8 cellular contexts compared by ENCODE assay signal in genomic region chr1:37513795-37514349, GRCh38. TPM values are rescaled to one million over a fixed set of nuclear protein-coding genes. Genes with fewer than 3 reads are reported as not detected.
DNase-seq lines count a peak whose midpoint lies in the region; ATAC-seq lines count a peak whose summit lies in the region.

No MANE protein-coding gene starts in this region.

- no peak overlapping the region for H2AK5ac ChIP-seq in mesenchymal stem cell (ENCODE audit: low read length, severe bottlenecking)

- H3K18ac ChIP-seq in mesenchymal stem cell (ENCODE audit: low read depth in 1 of 2, low read length in 2 of 2), result peak overlapping the region in 1 of 2 experiments; percentile 5

- no peak overlapping the region for H2BK12ac ChIP-seq in mesenchymal stem cell (ENCODE audit: low read length in 2 of 2)

- peaks cover 10% of the 10 kb centered on the region for H3K79me1 ChIP-seq in mesenchymal stem cell (replicated peaks; ENCODE audit: low read length, poor library complexity, severe bottlenecking)

- peak overlapping the region; percentile 59 to 91 (median 87); a peak in 18 of 22 replicates for H3K27ac ChIP-seq in BLaER1 treated with 17β-estradiol and CSF1 and Interleukin-3, amounts not matched to agents 10 nM and 100 nM
- no peak overlapping the region for H3K27ac ChIP-seq in mesenchymal stem cell (ENCODE audit: low read length, poor library complexity, severe bottlenecking)

- 3% methylated on average over 26 of the region's 26 CpGs for WGBS in mesenchymal stem cell

- no peaks in the 10 kb centered on the region for H3K27me3 ChIP-seq in BLaER1 treated with 17β-estradiol and CSF1 and Interleukin-3, amounts not matched to agents 10 nM and 100 nM
- H3K27me3 ChIP-seq in mesenchymal stem cell (ENCODE audit: control insufficient read depth in 1 of 2, insufficient read depth in 1 of 2, low read length in 2 of 2), result no peaks in the 10 kb centered on the region

- peak overlapping the region; percentile 83 to 94 (median 89) for H3K9ac ChIP-seq in BLaER1 treated with 17β-estradiol and CSF1 and Interleukin-3, amounts not matched to agents 10 nM and 100 nM
- peak overlapping the region; percentile 96 for H3K9ac ChIP-seq in mesenchymal stem cell (ENCODE audit: low read length)

- H3K4ac ChIP-seq in mesenchymal stem cell (ENCODE audit: low read depth in 1 of 2, low read length in 2 of 2), result peak overlapping the region in 1 of 2 experiments; percentile 1

- H3K4me2 ChIP-seq in BLaER1 treated with 17β-estradiol and CSF1 and Interleukin-3, amounts not matched to agents 10 nM and 100 nM, result peak overlapping the region; percentile 90 to 100 (median 99)
- H3K4me2 ChIP-seq in mesenchymal stem cell (ENCODE audit: low read length, poor library complexity, severe bottlenecking), result peak overlapping the region; percentile 98

- DNase-seq in NCI-H1105 treated with DMSO at 0.1 percent for 48 hours (lab: John Stamatoyannopoulos, UW) (peak; percentile 82), dermis blood vessel endothelial cell (peak; percentile 39), mesenchymal stem cell (peak; percentile 25), ureter (ENCODE audit: low spot score) (no peak)
- peak; percentile 81 for DNase-seq in activated CD4-positive, alpha-beta T cell treated with anti-CD3 and anti-CD28 coated beads for 36 hours
- peak; percentile 48 for DNase-seq in stimulated activated CD8-positive, alpha-beta memory T cell treated with anti-CD3 and anti-CD28 coated beads, Interleukin-4, amount 100 ng/mL, for 24 hours (ENCODE audit: low read depth)

- intact Hi-C loops in activated CD4-positive, alpha-beta T cell treated with anti-CD3 and anti-CD28 coated beads for 36 hours (cut with DNase I, micrococcal nuclease), result loop anchor here (1.0 to 2.0 kb wide), 5 partner anchors 35 to 499 kb away; partner anchors contain the start of genes SNIP1 (in 2 of the 2), CDCA8 (in 1 of the 2), UTP11 (in 1 of the 2) and ZC3H12A (in 1 of the 2)

- H2BK5ac ChIP-seq in mesenchymal stem cell (ENCODE audit: low read depth, low read length, poor library complexity, severe bottlenecking), result no peak overlapping the region

- H3K36me3 Mint-ChIP-seq in activated CD4-positive, alpha-beta T cell treated with anti-CD3 and anti-CD28 coated beads for 36 hours (ENCODE audit: low read depth), result peaks cover 28% of the 10 kb centered on the region

- H3K27ac Mint-ChIP-seq in activated CD4-positive, alpha-beta T cell treated with anti-CD3 and anti-CD28 coated beads for 36 hours, result peak overlapping the region; percentile 92

- H3K4me1 Mint-ChIP-seq in activated CD4-positive, alpha-beta T cell treated with anti-CD3 and anti-CD28 coated beads for 36 hours, result peaks cover 40% of the 10 kb centered on the region

- H3K36me3 ChIP-seq in BLaER1 treated with 17β-estradiol and CSF1 and Interleukin-3, amounts not matched to agents 10 nM and 100 nM, result peaks cover 38 to 46% (median 43%) of the 10 kb centered on the region in 11 experiments
- H3K36me3 ChIP-seq in mesenchymal stem cell (ENCODE audit: control insufficient read depth in 1 of 2, insufficient read depth in 2 of 2, low read depth in 1 of 2, low read length in 2 of 2), result peaks cover 7 to 29% of the 10 kb centered on the region in 2 experiments

- peak overlapping the region in 1 of 2 experiments; percentile 16 for H3K23ac ChIP-seq in mesenchymal stem cell (ENCODE audit: low read length in 2 of 2)

- H2BK15ac ChIP-seq in mesenchymal stem cell (ENCODE audit: low read depth, poor library complexity, severe bottlenecking), result no peak overlapping the region

- CTCF ChIA-PET in activated CD4-positive, alpha-beta T cell treated with anti-CD3 and anti-CD28 coated beads for 36 hours (lab: Charles Lee), result interaction anchor here (1.0 to 3.7 kb wide), 13 partner anchors 10 to 175 kb away, joined by 3 to 21 read pairs (median 6); partner anchors contain the start of gene ZC3H12A

- no peaks in the 10 kb centered on the region for H3K9me3 Mint-ChIP-seq in activated CD4-positive, alpha-beta T cell treated with anti-CD3 and anti-CD28 coated beads for 36 hours (ENCODE audit: low read depth)

- H2BK120ac ChIP-seq in mesenchymal stem cell (ENCODE audit: low read depth, low read length), result peak overlapping the region; percentile 49

- POLR2A ChIA-PET in activated CD4-positive, alpha-beta T cell treated with anti-CD3 and anti-CD28 coated beads for 36 hours (lab: Charles Lee), result interaction anchor here (0.7 to 3.1 kb wide), 8 partner anchors 10 to 73 kb away, joined by 3 to 13 read pairs (median 4); partner anchors contain the start of gene SNIP1

- peak; percentile 38 for ATAC-seq in GM21447 (IDR thresholded peaks at IDR 0.05; ENCODE audit: unreplicated experiment)
- ATAC-seq in activated CD4-positive, alpha-beta T cell treated with anti-CD3 and anti-CD28 coated beads for 36 hours, result peak; percentile 60

- peaks cover 25 to 46% (median 36%) of the 10 kb centered on the region in 10 experiments for H3K4me1 ChIP-seq in BLaER1 treated with 17β-estradiol and CSF1 and Interleukin-3, amounts not matched to agents 10 nM and 100 nM
- peaks cover 3% of the 10 kb centered on the region for H3K4me1 ChIP-seq in mesenchymal stem cell (ENCODE audit: control insufficient read depth, insufficient read depth, low read depth, low read length)

- H3K27me3 Mint-ChIP-seq in activated CD4-positive, alpha-beta T cell treated with anti-CD3 and anti-CD28 coated beads for 36 hours, result no peaks in the 10 kb centered on the region

- H3K4me3 ChIP-seq in BLaER1 treated with 17β-estradiol and CSF1 and Interleukin-3, amounts not matched to agents 10 nM and 100 nM, result peak overlapping the region; percentile 76 to 98 (median 93)
- peak overlapping the region; percentile 92 to 97 for H3K4me3 ChIP-seq in mesenchymal stem cell (ENCODE audit: insufficient read depth in 1 of 2, low read depth in 1 of 2, low read length in 2 of 2)

- H3K9me3 ChIP-seq in BLaER1 treated with 17β-estradiol and CSF1 and Interleukin-3, amounts not matched to agents 10 nM and 100 nM (replicated peaks in 1 of 11), result peaks cover 0 to 27% (median 12%) of the 10 kb centered on the region in 11 experiments; a peak in 15 of 22 replicates
- H3K9me3 ChIP-seq in mesenchymal stem cell (ENCODE audit: control insufficient read depth, low read length), result no peaks in the 10 kb centered on the region

- peak overlapping the region; percentile 9 to 57 for H3K14ac ChIP-seq in mesenchymal stem cell (ENCODE audit: low read length in 2 of 2)

- H3K4me3 Mint-ChIP-seq in activated CD4-positive, alpha-beta T cell treated with anti-CD3 and anti-CD28 coated beads for 36 hours, result peak overlapping the region; percentile 87

- H4K8ac ChIP-seq in mesenchymal stem cell (ENCODE audit: low read length), result no peak overlapping the region

- no peak overlapping the region for H2AFZ ChIP-seq in mesenchymal stem cell (ENCODE audit: low read depth, low read length)

- peaks cover 0 to 49% (median 21%) of the 10 kb centered on the region in 11 experiments; a peak in 14 of 22 replicates for H4K20me1 ChIP-seq in BLaER1 treated with 17β-estradiol and CSF1 and Interleukin-3, amounts not matched to agents 10 nM and 100 nM

- H4K91ac ChIP-seq in mesenchymal stem cell (ENCODE audit: low read length), result no peak overlapping the region

RNA-seq across cellular contexts. Expression of gene MEAF6, which starts 0.7 kb away (rescaled TPM):
- total RNA-seq in activated CD4-positive, alpha-beta T cell treated with anti-CD3 and anti-CD28 coated beads for 36 hours, result 10 to 100 TPM; 66.8 to 72.2 TPM
- total RNA-seq in dermis blood vessel endothelial cell (49.7 and 82.9 TPM in 2 replicates), ureter (60.7 TPM)
- polyA plus RNA-seq in mesenchymal stem cell (2013, experiment 1 of 2), result 51.7 TPM
- polyA plus RNA-seq in mesenchymal stem cell (2013, experiment 2 of 2), result 53.1 TPM

RNA-seq across cellular contexts. Expression of gene ZC3H12A, which starts 39.5 kb away (rescaled TPM):
- 10 to 100 TPM; 29.7 to 31.2 TPM for total RNA-seq in activated CD4-positive, alpha-beta T cell treated with anti-CD3 and anti-CD28 coated beads for 36 hours
- total RNA-seq in dermis blood vessel endothelial cell, result 3.3 and 5.4 TPM in 2 replicates
- 11.2 TPM for polyA plus RNA-seq in mesenchymal stem cell (2013, experiment 1 of 2)
- polyA plus RNA-seq in mesenchymal stem cell (2013, experiment 2 of 2), result 11.4 TPM
- total RNA-seq in ureter, result 56.6 TPM

RNA-seq across cellular contexts. Expression of gene SNIP1, which starts 40.2 kb away (rescaled TPM):
- 10 to 100 TPM; 18.7 to 21.3 TPM for total RNA-seq in activated CD4-positive, alpha-beta T cell treated with anti-CD3 and anti-CD28 coated beads for 36 hours
- total RNA-seq in dermis blood vessel endothelial cell (12.9 and 25.7 TPM in 2 replicates), ureter (20.0 TPM)
- polyA plus RNA-seq in mesenchymal stem cell (2013, experiment 1 of 2), result 4.4 TPM
- 4.5 TPM for polyA plus RNA-seq in mesenchymal stem cell (2013, experiment 2 of 2)

RNA-seq across cellular contexts. Expression of gene DNALI1, which starts 42.9 kb away (rescaled TPM):
- under 1 TPM in 1 of 2 experiments, not detected in 1; 0.16 TPM for total RNA-seq in activated CD4-positive, alpha-beta T cell treated with anti-CD3 and anti-CD28 coated beads for 36 hours
- total RNA-seq in dermis blood vessel endothelial cell (0.37 and 0.51 TPM in 2 replicates), ureter (11.5 TPM)
- polyA plus RNA-seq in mesenchymal stem cell (2013, experiment 1 of 2), result 15.1 TPM
- 15.8 TPM for polyA plus RNA-seq in mesenchymal stem cell (2013, experiment 2 of 2)
